8 cellular contexts compared by ENCODE assay signal in the genomic region with DNA sequence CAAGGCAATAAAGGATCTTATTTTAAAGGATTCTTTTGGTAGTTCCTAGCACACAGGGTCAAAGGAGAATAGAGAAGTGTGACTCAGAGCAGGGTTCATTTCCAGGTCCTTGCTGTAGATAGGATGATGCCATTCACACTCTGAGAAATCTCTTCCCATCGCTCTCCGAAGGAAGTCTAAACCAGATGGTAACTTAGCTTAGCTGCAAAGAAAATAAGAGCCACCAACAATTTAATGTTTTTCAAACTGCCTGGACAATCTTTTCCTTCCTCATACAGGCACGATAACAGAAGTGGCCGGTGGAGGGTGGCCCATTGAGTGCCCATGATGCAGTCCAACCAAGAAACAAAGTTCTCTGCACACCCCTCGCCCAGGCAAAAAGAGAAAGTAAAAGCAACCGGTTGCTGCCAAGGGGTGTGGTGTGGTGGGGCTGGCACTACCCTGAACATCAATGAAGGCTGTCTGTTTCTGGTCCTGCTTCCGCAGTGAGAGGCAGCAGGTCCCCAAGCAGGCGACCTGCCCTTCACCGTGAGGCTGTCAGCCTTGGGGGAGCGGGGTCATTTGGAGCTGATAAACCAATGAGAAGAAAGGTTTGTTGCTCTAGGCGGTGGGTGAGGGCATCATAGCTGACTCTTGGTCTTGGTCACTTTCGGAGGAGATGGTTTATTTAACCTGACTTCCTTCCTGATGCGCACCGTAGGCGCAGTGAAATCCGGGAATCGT. TPM values are rescaled to one million over a fixed set of nuclear protein-coding genes. Genes with fewer than 3 reads are reported as not detected.
DNase-seq lines count a peak whose midpoint lies in the region; ATAC-seq and TF ChIP-seq lines count a peak whose summit lies in the region.

No MANE protein-coding gene starts in this region.

- no peaks in the 10 kb centered on the region for H3F3A ChIP-seq in GM23338 (replicated peaks; ENCODE audit: low read depth)

- no peaks in the 10 kb centered on the region for H3K9me3 ChIP-seq in iPS-15b (ENCODE audit: control insufficient read depth, insufficient read depth, low read length)

- H3K79me2 ChIP-seq in GM23338 (replicated peaks; ENCODE audit: insufficient read depth), result no peaks in the 10 kb centered on the region

- no peak overlapping the region for H3K27ac ChIP-seq in GM23338 (ENCODE audit: low read depth)

- no peaks in the 10 kb centered on the region for H3K9me2 ChIP-seq in GM23338 (ENCODE audit: insufficient read depth)

- no peaks in the 10 kb centered on the region for H3K9me3 Mint-ChIP-seq in GM23338

- TF ChIP-seq CTCF in GM10248 (IDR thresholded peaks at IDR 0.05; ENCODE audit: control extremely low read depth, extremely low read depth, low read depth, missing control alignments) (no peak), GM23338 (conservative IDR thresholded peaks at IDR 0.05; ENCODE audit: low read depth in 2 of 2) (no peak)

- peaks cover 6% of the 10 kb centered on the region for H3K4me1 Mint-ChIP-seq in GM23338

- DNase-seq in GM10248 (ENCODE audit: extremely low spot score), result peak; percentile 36
- DNase-seq in GM23338 (ENCODE audit: low spot score), result no peak
- DNase-seq in NOMO-1 treated with DMSO at 0.1 percent for 48 hours (lab: John Stamatoyannopoulos, UW; ENCODE audit: unreplicated experiment), result peak; percentile 61
- DNase-seq in activated naive CD4-positive, alpha-beta T cell treated with Interleukin-2 at 50 U/mL for 16 hours, result peak; percentile 65
- peak; percentile 52 for DNase-seq in stimulated activated CD4-positive, alpha-beta T cell treated with anti-CD3 and anti-CD28 coated beads, Interleukin-2, amount 100 ng/mL, for 4 hours (ENCODE audit: low read depth)
- no peak for DNase-seq in cortex of kidney (lab: John Stamatoyannopoulos, UW)
- no peak for DNase-seq in DMS79 (lab: John Stamatoyannopoulos, UW)

- peak overlapping the region; percentile 99 for H2AFZ ChIP-seq in GM23338

- H3K36me3 ChIP-seq in GM23338 (ENCODE audit: insufficient read depth) (no peaks in the 10 kb centered on the region), iPS-15b (ENCODE audit: control insufficient read depth, insufficient read depth, low read length) (no peaks in the 10 kb centered on the region)

- no peaks in the 10 kb centered on the region for H3K36me3 Mint-ChIP-seq in GM23338 (ENCODE audit: low read depth)

- H3K4me2 ChIP-seq in GM23338, result peak overlapping the region; percentile 98

- no peaks in the 10 kb centered on the region for H4K20me1 ChIP-seq in GM23338 (replicated peaks; ENCODE audit: insufficient read depth)

- peak overlapping the region; percentile 50 for H3K9ac ChIP-seq in iPS-15b (ENCODE audit: low read depth, low read length)

- H3K27ac Mint-ChIP-seq in GM23338, result no peak overlapping the region

- H3K4me1 ChIP-seq in GM23338 (ENCODE audit: insufficient read depth) (peaks cover 6% of the 10 kb centered on the region; the same call in 1 of the 2 replicates), iPS-15b (ENCODE audit: control insufficient read depth, insufficient read depth, low read length) (no peaks in the 10 kb centered on the region)

- peak; percentile 3; the same call in 2 of the 3 replicates for ATAC-seq in GM23338

- peaks cover 22% of the 10 kb centered on the region for H3K27me3 Mint-ChIP-seq in GM23338 (ENCODE audit: insufficient read depth, low read depth, poor library complexity)

- H3K27me3 ChIP-seq in GM23338 (ENCODE audit: insufficient read depth) (peaks cover 28% of the 10 kb centered on the region), iPS-15b (ENCODE audit: control insufficient read depth, insufficient read depth, low read length) (peaks cover 35% of the 10 kb centered on the region)

- peak overlapping the region; percentile 90 for H3K4me3 ChIP-seq in GM23338
- peak overlapping the region; percentile 62 for H3K4me3 ChIP-seq in iPS-15b (ENCODE audit: low read depth, low read length)

- POLR2A ChIA-PET in GM10248 (lab: Yijun Ruan, JAX), result interaction anchor here (0.6 to 2.6 kb wide), 6 partner anchors 9 to 24 kb away, joined by 3 to 14 read pairs (median 4); no protein-coding TSS in a partner anchor

- peak overlapping the region; percentile 85 for H3K4me3 Mint-ChIP-seq in GM23338

- CTCF ChIA-PET in GM10248 (lab: Yijun Ruan, JAX), result interaction anchor here (0.7 to 18.2 kb wide), 7 partner anchors 12 to 65 kb away, joined by 3 to 279 read pairs (median 3); no protein-coding TSS in a partner anchor

TF ChIP-seq in GM23338, 12 proteins besides CTCF, POLR2A, EP300 and RAD21 (continues in another document):
- TF ChIP-seq, protein P1, sequence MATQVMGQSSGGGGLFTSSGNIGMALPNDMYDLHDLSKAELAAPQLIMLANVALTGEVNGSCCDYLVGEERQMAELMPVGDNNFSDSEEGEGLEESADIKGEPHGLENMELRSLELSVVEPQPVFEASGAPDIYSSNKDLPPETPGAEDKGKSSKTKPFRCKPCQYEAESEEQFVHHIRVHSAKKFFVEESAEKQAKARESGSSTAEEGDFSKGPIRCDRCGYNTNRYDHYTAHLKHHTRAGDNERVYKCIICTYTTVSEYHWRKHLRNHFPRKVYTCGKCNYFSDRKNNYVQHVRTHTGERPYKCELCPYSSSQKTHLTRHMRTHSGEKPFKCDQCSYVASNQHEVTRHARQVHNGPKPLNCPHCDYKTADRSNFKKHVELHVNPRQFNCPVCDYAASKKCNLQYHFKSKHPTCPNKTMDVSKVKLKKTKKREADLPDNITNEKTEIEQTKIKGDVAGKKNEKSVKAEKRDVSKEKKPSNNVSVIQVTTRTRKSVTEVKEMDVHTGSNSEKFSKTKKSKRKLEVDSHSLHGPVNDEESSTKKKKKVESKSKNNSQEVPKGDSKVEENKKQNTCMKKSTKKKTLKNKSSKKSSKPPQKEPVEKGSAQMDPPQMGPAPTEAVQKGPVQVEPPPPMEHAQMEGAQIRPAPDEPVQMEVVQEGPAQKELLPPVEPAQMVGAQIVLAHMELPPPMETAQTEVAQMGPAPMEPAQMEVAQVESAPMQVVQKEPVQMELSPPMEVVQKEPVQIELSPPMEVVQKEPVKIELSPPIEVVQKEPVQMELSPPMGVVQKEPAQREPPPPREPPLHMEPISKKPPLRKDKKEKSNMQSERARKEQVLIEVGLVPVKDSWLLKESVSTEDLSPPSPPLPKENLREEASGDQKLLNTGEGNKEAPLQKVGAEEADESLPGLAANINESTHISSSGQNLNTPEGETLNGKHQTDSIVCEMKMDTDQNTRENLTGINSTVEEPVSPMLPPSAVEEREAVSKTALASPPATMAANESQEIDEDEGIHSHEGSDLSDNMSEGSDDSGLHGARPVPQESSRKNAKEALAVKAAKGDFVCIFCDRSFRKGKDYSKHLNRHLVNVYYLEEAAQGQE (IDR thresholded peaks at IDR 0.05; ENCODE audit: unreplicated experiment), result no peak
- no peak for TF ChIP-seq CREB1 (CRISPR knock-in tag; IDR thresholded peaks at IDR 0.05; ENCODE audit: low read depth)
- TF ChIP-seq EZH2 (IDR thresholded peaks at IDR 0.05; ENCODE audit: low read depth, unreplicated experiment), result no peak
- TF ChIP-seq JUNB (IDR thresholded peaks at IDR 0.05; ENCODE audit: unreplicated experiment), result no peak
- TF ChIP-seq, protein P2, sequence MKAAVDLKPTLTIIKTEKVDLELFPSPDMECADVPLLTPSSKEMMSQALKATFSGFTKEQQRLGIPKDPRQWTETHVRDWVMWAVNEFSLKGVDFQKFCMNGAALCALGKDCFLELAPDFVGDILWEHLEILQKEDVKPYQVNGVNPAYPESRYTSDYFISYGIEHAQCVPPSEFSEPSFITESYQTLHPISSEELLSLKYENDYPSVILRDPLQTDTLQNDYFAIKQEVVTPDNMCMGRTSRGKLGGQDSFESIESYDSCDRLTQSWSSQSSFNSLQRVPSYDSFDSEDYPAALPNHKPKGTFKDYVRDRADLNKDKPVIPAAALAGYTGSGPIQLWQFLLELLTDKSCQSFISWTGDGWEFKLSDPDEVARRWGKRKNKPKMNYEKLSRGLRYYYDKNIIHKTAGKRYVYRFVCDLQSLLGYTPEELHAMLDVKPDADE (IDR thresholded peaks at IDR 0.05), result no peak
- no peak for TF ChIP-seq STAT1 (IDR thresholded peaks at IDR 0.05; ENCODE audit: unreplicated experiment)
- TF ChIP-seq NANOG (IDR thresholded peaks at IDR 0.05; ENCODE audit: borderline replicate concordance), result no peak

RNA-seq across cellular contexts. Expression of a gene that starts 1.0 kb away (rescaled TPM):
- 9.6 and 11.3 TPM in 2 replicates for total RNA-seq in GM23338 (2014; rRNA removed; shearing (Covaris generic))
- 2.8 and 2.9 TPM in 2 replicates for polyA plus RNA-seq in GM23338 (2016; fragmentation: Nextera tagmentation; extraction: Ambion mirVana)

Comparison
In these comparisons a context has a peak if more than half of its experiments do, and no peak if none do; other contexts are left out.
1. DNase-seq: peak in GM10248 (single experiment), NOMO-1 treated with DMSO at 0.1 percent for 48 hours (single experiment), activated naive CD4-positive, alpha-beta T cell treated with Interleukin-2 at 50 U/mL for 16 hours (single experiment) and stimulated activated CD4-positive, alpha-beta T cell treated with anti-CD3 and anti-CD28 coated beads, Interleukin-2, amount 100 ng/mL, for 4 hours (single experiment); none in GM23338 (single experiment), cortex of kidney (single experiment) and DMS79 (single experiment).